Comparison of ENCODE assay signal across 1 cellular context in genomic region chr5:38827525-38827924, GRCh38.
TF ChIP-seq lines count a peak whose summit lies in the region.

No MANE protein-coding gene starts in this region.

TF ChIP-seq in K562, 482 proteins besides CTCF, POLR2A, EP300 and RAD21 (continued from another document):
- TF ChIP-seq ATF3 (IDR thresholded peaks at IDR 0.05) (peak; percentile 47; the same call in 1 of the 2 replicates), ATF3 (CRISPR knock-in tag; conservative IDR thresholded peaks at IDR 0.05) (no peak)
